Comparison of ENCODE assay signal across 22 cellular contexts in the genomic region with DNA sequence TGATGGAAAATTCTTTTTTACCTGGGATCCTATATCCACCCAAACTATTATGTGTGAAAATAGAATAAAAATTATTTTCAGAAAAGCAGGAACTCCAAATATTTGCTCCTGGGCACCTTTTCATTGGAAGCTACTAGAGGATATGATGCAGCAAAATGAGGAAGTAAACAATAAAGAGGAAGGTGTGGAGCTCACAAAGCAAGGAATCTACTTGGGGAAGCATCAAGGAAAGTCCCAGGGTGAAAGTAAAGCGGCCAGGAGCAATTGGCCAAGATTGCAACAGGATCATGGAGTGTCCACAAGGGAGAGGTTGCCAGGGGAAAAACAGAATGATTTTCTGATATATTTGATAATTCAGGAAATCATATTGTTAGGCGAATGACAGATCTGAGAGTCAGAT.
DNase-seq lines count a peak whose midpoint lies in the region; ATAC-seq and TF ChIP-seq lines count a peak whose summit lies in the region.
"Had no signal": no experiment of that assay in that cellular context is flagged by ENCODE, and none has a peak within 500 bp of the region (broad histone marks: within the 10 kb centered on the region; RNA-seq: fewer than 3 reads in every experiment).

No MANE protein-coding gene starts in this region.

- intact Hi-C loops in activated CD8-positive, alpha-beta T cell treated with anti-CD3 and anti-CD28 coated beads for 36 hours (cut with micrococcal nuclease), result no loop called here
- intact Hi-C loops in esophagus muscularis mucosa (cut with DNase I), result no loop called here

- no peak overlapping the region for H3K4me2 ChIP-seq in GM23338
- H3K4me2 ChIP-seq: SK-N-SH, smooth muscle cell had no signal

- peaks cover 12% of the 10 kb centered on the region for H3K36me3 Mint-ChIP-seq in GM23338 (ENCODE audit: low read depth)
- H3K36me3 Mint-ChIP-seq in activated CD8-positive, alpha-beta T cell treated with anti-CD3 and anti-CD28 coated beads for 36 hours (ENCODE audit: low read depth), result peaks cover 71% of the 10 kb centered on the region
- peaks cover 40% of the 10 kb centered on the region for H3K36me3 Mint-ChIP-seq in memory B cell
- H3K36me3 Mint-ChIP-seq in activated naive CD8-positive, alpha-beta T cell treated with anti-CD3 and anti-CD28 coated beads, Interleukin-2, amount 50 U/mL, for 24 hours (ENCODE audit: low read depth), result peaks cover 47% of the 10 kb centered on the region
- H3K36me3 Mint-ChIP-seq: mesothelial cell of epicardium had no signal

- WGBS in esophagus muscularis mucosa, result 73% methylated on average over 2 of the region's 2 CpGs

- no peaks in the 10 kb centered on the region for H3K27me3 ChIP-seq in GM23338 (ENCODE audit: insufficient read depth)
- H3K27me3 ChIP-seq in esophagus muscularis mucosa, result peaks cover 0 to 12% (median 0%) of the 10 kb centered on the region in 4 donors
- H3K27me3 ChIP-seq: BLaER1 had no signal

- 0 out of 2 replicates have a peak overlapping the region, but pooled peaks have one; percentile 4 for H3K27ac ChIP-seq in GM23338 (ENCODE audit: low read depth)
- no peak overlapping the region for H3K27ac ChIP-seq in esophagus muscularis mucosa (replicated peaks in 1 of 4)
- H3K27ac ChIP-seq: BLaER1, neutrophil had no signal

- H3K27ac Mint-ChIP-seq in GM23338, result peak overlapping the region; percentile 12; the same call in 1 of the 2 replicates
- H3K27ac Mint-ChIP-seq in activated CD8-positive, alpha-beta T cell treated with anti-CD3 and anti-CD28 coated beads for 36 hours, result peak overlapping the region; percentile 47
- H3K27ac Mint-ChIP-seq in memory B cell, result peak overlapping the region; percentile 37
- H3K27ac Mint-ChIP-seq in activated naive CD8-positive, alpha-beta T cell treated with anti-CD3 and anti-CD28 coated beads, Interleukin-2, amount 50 U/mL, for 24 hours, result no peak overlapping the region
- H3K27ac Mint-ChIP-seq: mesothelial cell of epicardium had no signal

- CTCF ChIA-PET in activated CD8-positive, alpha-beta T cell treated with anti-CD3 and anti-CD28 coated beads for 36 hours (lab: Charles Lee), result no interaction called here

- H3K79me2 ChIP-seq in GM23338 (replicated peaks; ENCODE audit: insufficient read depth), result no peaks in the 10 kb centered on the region

- TF ChIP-seq CTCF in GM23338 (conservative IDR thresholded peaks at IDR 0.05; ENCODE audit: low read depth in 2 of 2) (no peak), esophagus muscularis mucosa (IDR thresholded peaks at IDR 0.05) (no peak)
- TF ChIP-seq CTCF in activated CD8-positive, alpha-beta T cell treated with anti-CD3 and anti-CD28 coated beads for 36 hours (IDR thresholded peaks at IDR 0.05), result no peak

- H3K36me3 ChIP-seq in GM23338 (ENCODE audit: insufficient read depth) (0 out of 2 replicates have a peak, but pooled peaks cover 2% of the 10 kb centered on the region), esophagus muscularis mucosa (no peaks in the 10 kb centered on the region)
- H3K36me3 ChIP-seq: neutrophil had no signal

- no peak for TF ChIP-seq EP300 in esophagus muscularis mucosa (IDR thresholded peaks at IDR 0.05)

- no peaks in the 10 kb centered on the region for H3F3A ChIP-seq in GM23338 (replicated peaks; ENCODE audit: low read depth)

- POLR2A ChIA-PET in activated CD8-positive, alpha-beta T cell treated with anti-CD3 and anti-CD28 coated beads for 36 hours (lab: Charles Lee), result no interaction called here

- no peak for ATAC-seq in GM23338
- no peak for ATAC-seq in activated CD8-positive, alpha-beta T cell treated with anti-CD3 and anti-CD28 coated beads for 36 hours
- ATAC-seq in memory B cell (ENCODE audit: low read depth), result no peak
- ATAC-seq in activated naive CD8-positive, alpha-beta T cell treated with anti-CD3 and anti-CD28 coated beads, Interleukin-2, amount 50 U/mL, for 24 hours, result no peak

- no peak overlapping the region for H2AFZ ChIP-seq in GM23338

- no peak for TF ChIP-seq POLR2A in esophagus muscularis mucosa (IDR thresholded peaks at IDR 0.05; ENCODE audit: low read depth)

- H4K20me1 ChIP-seq in GM23338 (replicated peaks; ENCODE audit: insufficient read depth), result no peaks in the 10 kb centered on the region
- H4K20me1 ChIP-seq: BLaER1 had no signal

- H3K4me1 ChIP-seq in GM23338 (ENCODE audit: insufficient read depth) (no peaks in the 10 kb centered on the region), esophagus muscularis mucosa (no peaks in the 10 kb centered on the region)

- H3K4me3 Mint-ChIP-seq in GM23338, result no peak overlapping the region
- H3K4me3 Mint-ChIP-seq in activated CD8-positive, alpha-beta T cell treated with anti-CD3 and anti-CD28 coated beads for 36 hours, result no peak overlapping the region
- H3K4me3 Mint-ChIP-seq in memory B cell, result no peak overlapping the region
- H3K4me3 Mint-ChIP-seq in activated naive CD8-positive, alpha-beta T cell treated with anti-CD3 and anti-CD28 coated beads, Interleukin-2, amount 50 U/mL, for 24 hours, result no peak overlapping the region
- H3K4me3 Mint-ChIP-seq: mesothelial cell of epicardium had no signal

- DNase-seq in SKM-1 treated with dmso at 0.1 percent for 144 hours (lab: John Stamatoyannopoulos, UW; ENCODE audit: unreplicated experiment), result peak; percentile 14
- DNase-seq in SKM-1 (lab: John Stamatoyannopoulos, UW; ENCODE audit: unreplicated experiment), result no peak
- DNase-seq in GM23338 (ENCODE audit: low spot score), result no peak
- no peak for DNase-seq in activated CD8-positive, alpha-beta T cell treated with anti-CD3 and anti-CD28 coated beads for 36 hours
- DNase-seq in memory B cell (ENCODE audit: low spot score in 2 of 2), result no peak
- no peak for DNase-seq in kidney tubule cell (ENCODE audit: low spot score)
- no peak for DNase-seq in esophagus muscularis mucosa (ENCODE audit: extremely low spot score)
- DNase-seq in activated naive CD8-positive, alpha-beta T cell treated with anti-CD3 and anti-CD28 coated beads, Interleukin-2, amount 50 U/mL, for 24 hours, result no peak
- DNase-seq: activated CD4-positive, alpha-beta T cell treated with anti-CD3 and anti-CD28 coated beads, Interleukin-2, amount 50 U/mL, for 48 hours; amniotic stem cell; caudate nucleus; DMS79 treated with DMSO at 0.1 percent for 48 hours; hypothalamus; kidney glomerular epithelial cell; NCI-H1436 treated with DMSO at 0.1 percent for 48 hours; NCI-H82; SK-N-SH; stimulated activated CD4-positive, alpha-beta T cell treated with anti-CD3 and anti-CD28 coated beads, Interleukin-4, amount 100 ng/mL, for 24 hours had no signal

- H3K9me3 ChIP-seq in esophagus muscularis mucosa, result peaks cover 0 to 32% (median 18%) of the 10 kb centered on the region in 4 donors
- H3K9me3 ChIP-seq: neutrophil had no signal

- H3K4me3 ChIP-seq in GM23338 (no peak overlapping the region), esophagus muscularis mucosa (no peak overlapping the region)
- H3K4me3 ChIP-seq: BLaER1, smooth muscle cell had no signal

- H3K9me2 ChIP-seq in GM23338 (ENCODE audit: insufficient read depth), result no peaks in the 10 kb centered on the region
- H3K9me2 ChIP-seq: SK-N-SH had no signal

- peaks cover 4% of the 10 kb centered on the region for H3K27me3 Mint-ChIP-seq in GM23338 (ENCODE audit: insufficient read depth, low read depth, poor library complexity)
- no peaks in the 10 kb centered on the region for H3K27me3 Mint-ChIP-seq in activated CD8-positive, alpha-beta T cell treated with anti-CD3 and anti-CD28 coated beads for 36 hours
- H3K27me3 Mint-ChIP-seq in memory B cell, result no peaks in the 10 kb centered on the region
- H3K27me3 Mint-ChIP-seq in activated naive CD8-positive, alpha-beta T cell treated with anti-CD3 and anti-CD28 coated beads, Interleukin-2, amount 50 U/mL, for 24 hours, result no peaks in the 10 kb centered on the region

- H3K4me1 Mint-ChIP-seq in GM23338 (peaks cover 3% of the 10 kb centered on the region; the same call in 1 of the 3 replicates), memory B cell (peaks cover 19% of the 10 kb centered on the region)
- H3K4me1 Mint-ChIP-seq in activated CD8-positive, alpha-beta T cell treated with anti-CD3 and anti-CD28 coated beads for 36 hours (ENCODE audit: low read depth), result peaks cover 67% of the 10 kb centered on the region
- peaks cover 61% of the 10 kb centered on the region for H3K4me1 Mint-ChIP-seq in activated naive CD8-positive, alpha-beta T cell treated with anti-CD3 and anti-CD28 coated beads, Interleukin-2, amount 50 U/mL, for 24 hours
- H3K4me1 Mint-ChIP-seq: mesothelial cell of epicardium had no signal

- peaks cover 15% of the 10 kb centered on the region for H3K9me3 Mint-ChIP-seq in GM23338
- peaks cover 23% of the 10 kb centered on the region for H3K9me3 Mint-ChIP-seq in activated CD8-positive, alpha-beta T cell treated with anti-CD3 and anti-CD28 coated beads for 36 hours
- H3K9me3 Mint-ChIP-seq in memory B cell, result peaks cover 3% of the 10 kb centered on the region
- H3K9me3 Mint-ChIP-seq in activated naive CD8-positive, alpha-beta T cell treated with anti-CD3 and anti-CD28 coated beads, Interleukin-2, amount 50 U/mL, for 24 hours, result peaks cover 14% of the 10 kb centered on the region

TF ChIP-seq in GM23338, 12 proteins besides CTCF, POLR2A, EP300 and RAD21 (continues in another document):
- TF ChIP-seq EZH2phosphoT487 (IDR thresholded peaks at IDR 0.05; ENCODE audit: unreplicated experiment) (no peak), ZNF114 (CRISPR knock-in tag; IDR thresholded peaks at IDR 0.05) (no peak)
